In the genomic region with DNA sequence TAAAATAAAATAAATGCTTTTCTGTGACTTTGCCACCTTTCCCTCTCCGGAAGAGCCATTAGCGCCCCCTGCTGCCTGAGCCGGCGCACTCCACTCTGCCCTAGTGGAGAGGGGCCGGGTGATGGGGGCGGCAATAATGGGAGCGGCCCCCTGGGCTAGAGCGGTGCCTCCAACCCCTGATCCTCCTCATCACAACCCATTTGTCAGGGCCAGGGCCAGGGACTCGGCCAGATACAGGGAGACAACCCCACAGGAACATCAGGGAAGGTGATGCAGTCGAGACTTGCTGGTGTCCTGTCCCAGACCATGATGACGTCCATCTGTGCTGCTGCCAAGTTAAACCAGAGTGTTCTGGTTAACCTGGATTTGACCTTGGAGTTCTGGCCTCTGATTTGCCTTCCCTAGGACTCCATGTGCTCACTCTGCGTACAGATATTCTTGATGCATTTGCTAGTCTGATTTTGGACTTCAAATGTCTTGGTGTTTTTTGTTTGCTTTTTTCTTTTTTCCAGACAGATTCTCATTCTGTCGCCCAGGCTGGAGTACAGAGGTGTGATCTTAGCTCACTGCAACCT, we compare ENCODE assay signal across 8 cellular contexts. TPM values are rescaled to one million over a fixed set of nuclear protein-coding genes. Genes with fewer than 3 reads are reported as not detected.
A peak's percentile ranks its signal among the peaks of the same experiment; 100 is the strongest.
DNase-seq lines count a peak whose midpoint lies in the region; ATAC-seq and TF ChIP-seq lines count a peak whose summit lies in the region.

No MANE protein-coding gene starts in this region.

- POLR2A ChIA-PET in SK-N-SH (lab: Yijun Ruan, JAX) = interaction anchor here (0.6 kb wide), 1 partner anchor 8 kb away, joined by 3 read pairs; no protein-coding TSS in a partner anchor

- H3K4me1 ChIP-seq in BE2C (no peaks in the 10 kb centered on the region), SK-N-SH (ENCODE audit: control insufficient read depth in 1 of 2, insufficient read depth in 2 of 2, low read depth in 1 of 2, low read length in 1 of 2) (peaks cover 0 to 3% of the 10 kb centered on the region in 2 experiments; a peak in 1 of 4 replicates), mucosa of descending colon (ENCODE audit: low read depth) (no peaks in the 10 kb centered on the region)

- 26% methylated on average over 13 of the region's 13 CpGs for WGBS in SK-N-SH (ENCODE audit: low lambda C conversion rate)

- no peaks in the 10 kb centered on the region for H3F3A ChIP-seq in SK-N-SH (replicated peaks; ENCODE audit: insufficient read depth)

- H3K27me3 ChIP-seq in BE2C (no peaks in the 10 kb centered on the region), H7 (ENCODE audit: control insufficient read depth, insufficient read depth, low read length) (no peaks in the 10 kb centered on the region), SK-N-SH (ENCODE audit: insufficient read depth) (no peaks in the 10 kb centered on the region), dorsolateral prefrontal cortex (no peaks in the 10 kb centered on the region)

- peak overlapping the region; percentile 27; the same call in 1 of the 2 replicates for H2AFZ ChIP-seq in SK-N-SH (ENCODE audit: low read depth)

- CTCF ChIA-PET in SK-N-SH (lab: Yijun Ruan, JAX) = interaction anchor here (0.6 to 3.0 kb wide), 8 partner anchors 10 to 566 kb away, joined by 3 to 12 read pairs (median 4); partner anchors contain the start of genes BPTF and NOL11

- DNase-seq in BE2C (peak; percentile 53), H7 (peak; percentile 94), SK-N-SH (peak; percentile 88), dorsolateral prefrontal cortex (no peak), mucosa of descending colon (peak; percentile 48 to 63 (median 52)), NOMO-1 treated with DMSO at 0.1 percent for 48 hours (lab: John Stamatoyannopoulos, UW; ENCODE audit: unreplicated experiment) (no peak), globus pallidus (ENCODE audit: low spot score) (no peak), NK-92 (lab: John Stamatoyannopoulos, UW; ENCODE audit: unreplicated experiment) (no peak)

- intact Hi-C loops in dorsolateral prefrontal cortex (cut with DNase I) (no loop called here), mucosa of descending colon (cut with DNase I, micrococcal nuclease) (no loop called here)

- H3K4me2 ChIP-seq in SK-N-SH = peak overlapping the region; percentile 36; the same call in 1 of the 2 replicates

- TF ChIP-seq RAD21 in SK-N-SH (IDR thresholded peaks at IDR 0.05; ENCODE audit: low read length) = peak; percentile 66

- no peak overlapping the region; the same call in 1 of the 2 replicates for H3K4me3 ChIP-seq in BE2C (ENCODE audit: low read depth, low read length)
- no peak overlapping the region for H3K4me3 ChIP-seq in H7 (ENCODE audit: insufficient read depth, low read depth, low read length)
- H3K4me3 ChIP-seq in SK-N-SH (ENCODE audit: low read depth in 2 of 2, low read length in 1 of 2) = peak overlapping the region; percentile 6 to 37; a peak in 1 of 4 replicates
- H3K4me3 ChIP-seq in dorsolateral prefrontal cortex = no peak overlapping the region
- no peak overlapping the region for H3K4me3 ChIP-seq in mucosa of descending colon

- TF ChIP-seq CTCF in BE2C (IDR thresholded peaks at IDR 0.05; ENCODE audit: low read depth, low read length) = peak; percentile 66
- TF ChIP-seq CTCF in SK-N-SH (IDR thresholded peaks at IDR 0.05) = peak; percentile 88
- TF ChIP-seq CTCF in dorsolateral prefrontal cortex (IDR thresholded peaks at IDR 0.05 in 54 of 56, conservative IDR thresholded peaks at IDR 0.05 in 2 of 56; ENCODE audit: low read depth in 1 of 56, partially characterized antibody in 56 of 56) = peak in 45 of 56 donors; percentile 19 to 61 (median 36)
- TF ChIP-seq CTCF in mucosa of descending colon (IDR thresholded peaks at IDR 0.05) = peak; percentile 68

- H3K9ac ChIP-seq in SK-N-SH = no peak overlapping the region

- peak overlapping the region in 1 of 2 experiments; percentile 60; a peak in 1 of 4 replicates for H3K27ac ChIP-seq in SK-N-SH (ENCODE audit: low read depth in 2 of 2, low read length in 1 of 2)
- no peak overlapping the region for H3K27ac ChIP-seq in dorsolateral prefrontal cortex

- peak; percentile 84 for ATAC-seq in mucosa of descending colon

- no peaks in the 10 kb centered on the region for H4K20me1 ChIP-seq in SK-N-SH (ENCODE audit: insufficient read depth)

- no peak for TF ChIP-seq EP300 in SK-N-SH (IDR thresholded peaks at IDR 0.05; ENCODE audit: borderline replicate concordance in 1 of 2, low read depth in 1 of 2, low read length in 1 of 2)

- no peaks in the 10 kb centered on the region for H3K9me2 ChIP-seq in SK-N-SH

- H3K9me3 ChIP-seq in BE2C (no peaks in the 10 kb centered on the region), SK-N-SH (no peaks in the 10 kb centered on the region), mucosa of descending colon (no peaks in the 10 kb centered on the region)

- H3K36me3 ChIP-seq in BE2C (no peaks in the 10 kb centered on the region), H7 (replicated peaks; ENCODE audit: control insufficient read depth, insufficient read depth, low read length) (no peaks in the 10 kb centered on the region), SK-N-SH (replicated peaks in 1 of 2; ENCODE audit: control insufficient read depth in 1 of 2, insufficient read depth in 2 of 2, low read length in 1 of 2) (no peaks in the 10 kb centered on the region), mucosa of descending colon (ENCODE audit: low read depth) (no peaks in the 10 kb centered on the region)

- H3K79me2 ChIP-seq in SK-N-SH (ENCODE audit: insufficient read depth) = no peaks in the 10 kb centered on the region

TF ChIP-seq in SK-N-SH, 30 proteins besides CTCF, POLR2A, EP300 and RAD21:
- TF ChIP-seq RCOR1 (IDR thresholded peaks at IDR 0.05; ENCODE audit: low read length) (no peak), MAX (IDR thresholded peaks at IDR 0.05; ENCODE audit: low read depth) (peak; percentile 41; the same call in 1 of the 2 replicates), SMC3 (IDR thresholded peaks at IDR 0.05; ENCODE audit: low read depth, low read length) (peak; percentile 34), NFIC (IDR thresholded peaks at IDR 0.05; ENCODE audit: borderline replicate concordance) (no peak)

RNA-seq across cellular contexts. Expression of gene BPTF, which starts 46.1 kb away (rescaled TPM):
- 88.9 TPM for polyA plus RNA-seq in BE2C (2012; ENCODE audit: insufficient read depth, insufficient read length, low read depth)
- total RNA-seq in H7 (2014; rRNA removed; shearing (Covaris generic)) = 52.2 and 65.2 TPM in 2 replicates
- polyA plus RNA-seq in SK-N-SH (2012; rRNA removed) = 51.9 and 61.4 TPM in 2 replicates
- polyA plus RNA-seq in SK-N-SH (2012; cell fraction: cytosol; rRNA removed) = 54.3 and 56.9 TPM in 2 replicates
- polyA plus RNA-seq in SK-N-SH (2012; cell fraction: nucleus; rRNA removed) = 97.5 and 134 TPM in 2 replicates
- total RNA-seq in dorsolateral prefrontal cortex (100 to 1,000 TPM; 107 to 224 (median 155) TPM), mucosa of descending colon (100 to 1,000 TPM in 1 of 3 donors, 10 to 100 TPM in 2; 80.6 to 115 (median 90.0) TPM)

Comparison
In these comparisons a context has a peak if more than half of its experiments do, and no peak if none do; other contexts are left out.
1. DNase-seq: peak in BE2C (single experiment), H7 (single experiment), SK-N-SH (single experiment) and mucosa of descending colon (3 of 3); none in dorsolateral prefrontal cortex (0 of 10), NOMO-1 treated with DMSO at 0.1 percent for 48 hours (single experiment), globus pallidus (single experiment) and NK-92 (single experiment).
2. H3K4me3 ChIP-seq: peak in SK-N-SH (2 of 2); none in BE2C (single experiment), H7 (single experiment), dorsolateral prefrontal cortex (0 of 59) and mucosa of descending colon (single experiment).
3. CTCF ChIP-seq: peak in every context shown above with its lines; median percentile 88 in SK-N-SH; 68 in mucosa of descending colon; 66 in BE2C; 36 in dorsolateral prefrontal cortex.